In the genomic region with DNA sequence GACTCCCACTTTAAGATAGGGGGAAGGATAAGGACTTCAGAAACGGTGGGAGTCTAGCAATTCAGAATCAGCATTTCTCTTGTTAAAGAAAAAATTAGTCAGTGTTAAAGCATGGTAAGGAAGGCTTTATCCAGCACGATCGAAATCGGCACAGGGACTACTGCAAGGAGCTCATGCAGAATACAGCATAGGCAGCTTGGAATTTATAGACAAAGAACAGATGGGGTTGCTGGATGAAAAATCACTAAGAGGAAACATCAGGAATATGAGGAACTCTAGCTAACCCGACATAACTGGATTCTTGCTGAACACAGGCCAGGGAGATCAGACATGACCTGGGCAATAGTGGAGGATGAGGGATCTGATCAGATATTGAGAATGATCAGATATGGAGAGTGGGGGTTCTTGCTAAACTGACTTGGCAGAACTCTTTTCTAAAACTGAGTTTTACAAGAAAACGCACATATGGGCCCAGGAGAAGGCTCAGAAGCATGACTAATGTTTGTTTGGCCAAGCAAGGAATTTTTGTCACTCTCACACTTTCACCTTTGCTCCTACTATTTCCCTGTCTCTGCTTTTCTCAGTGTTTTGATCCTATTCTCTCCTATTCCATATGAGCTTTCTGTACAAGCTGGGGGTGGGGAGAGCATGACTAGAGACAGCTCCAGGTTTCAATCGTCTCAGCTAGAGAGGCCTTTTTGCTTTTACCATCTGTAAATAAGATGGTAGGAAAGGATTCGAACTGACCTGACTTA, we compare ENCODE assay signal across 23 cellular contexts. TPM values are rescaled to one million over a fixed set of nuclear protein-coding genes. Genes with fewer than 3 reads are reported as not detected.
A peak's percentile ranks its signal among the peaks of the same experiment; 100 is the strongest.
DNase-seq lines count a peak whose midpoint lies in the region; TF ChIP-seq lines count a peak whose summit lies in the region.
"Had no signal": no experiment of that assay in that cellular context is flagged by ENCODE, and none has a peak within 500 bp of the region (broad histone marks: within the 10 kb centered on the region; RNA-seq: fewer than 3 reads in every experiment).

No MANE protein-coding gene starts in this region.

- no peaks in the 10 kb centered on the region for H3K36me3 ChIP-seq in hepatocyte (replicated peaks; ENCODE audit: insufficient read depth, low read depth)
- H3K36me3 ChIP-seq: BE2C, right lobe of liver had no signal

- no peak overlapping the region for H2AFZ ChIP-seq in hepatocyte
- H2AFZ ChIP-seq: GM23248 had no signal

- H3K4me2 ChIP-seq in hepatocyte, result peak overlapping the region; percentile 44

- H3K79me2 ChIP-seq in hepatocyte, result no peaks in the 10 kb centered on the region

- no peak overlapping the region for H3K4me3 ChIP-seq in hepatocyte
- H3K4me3 ChIP-seq: GM23248, right lobe of liver had no signal

- H3K9me3 ChIP-seq in hepatocyte (ENCODE audit: low read depth), result no peaks in the 10 kb centered on the region
- H3K9me3 ChIP-seq: BE2C, right lobe of liver had no signal

- H3K27me3 Mint-ChIP-seq in progenitor cell of endocrine pancreas, result no peaks in the 10 kb centered on the region

- H3K9me3 Mint-ChIP-seq in progenitor cell of endocrine pancreas (ENCODE audit: low read depth), result no peaks in the 10 kb centered on the region
- H3K9me3 Mint-ChIP-seq: activated naive CD8-positive, alpha-beta T cell treated with anti-CD3 and anti-CD28 coated beads for 36 hours; activated T-helper 1 cell treated with anti-CD3 and anti-CD28 coated beads, Interleukin-12 subunit alpha, Interleukin-12 subunit beta, Interleukin-2, Interleukin-4 antibody, amounts not matched to agents 30 ng/mL and 10 ng/mL and 1 ng/mL, durations not matched to agents 14 hours and 24 hours and 36 hours had no signal

- peaks cover 10% of the 10 kb centered on the region for H3K4me1 ChIP-seq in hepatocyte (ENCODE audit: insufficient read depth)
- H3K4me1 ChIP-seq: BE2C had no signal

- H3K27me3 ChIP-seq in hepatocyte, result no peaks in the 10 kb centered on the region
- H3K27me3 ChIP-seq: right lobe of liver had no signal

- DNase-seq in NCI-H1694 treated with DMSO at 0.1 percent for 48 hours (lab: John Stamatoyannopoulos, UW) (peak; percentile 48), NCI-H1694 (lab: John Stamatoyannopoulos, UW) (no peak), M059J (ENCODE audit: low read depth) (peak; percentile 29), hepatocyte (ENCODE audit: low spot score) (peak; percentile 36), progenitor cell of endocrine pancreas (ENCODE audit: low spot score, unreplicated experiment) (no peak), NCI-H774 (lab: John Stamatoyannopoulos, UW) (no peak), DMS114 treated with DMSO at 0.1 percent for 48 hours (lab: John Stamatoyannopoulos, UW; ENCODE audit: unreplicated experiment) (no peak), cortex of kidney (lab: John Stamatoyannopoulos, UW) (no peak)
- DNase-seq: 8988T; activated CD4-positive, alpha-beta T cell treated with anti-CD3 and anti-CD28 coated beads for 36 hours; activated CD8-positive, alpha-beta memory T cell treated with anti-CD3 and anti-CD28 coated beads, Interleukin-2, amount 10 ng/mL, durations not matched to agents 7 days and 5 days; activated naive CD8-positive, alpha-beta T cell treated with anti-CD3 and anti-CD28 coated beads for 36 hours; BE2C; DMS153; glutamatergic neuron; GM23248; Karpas-422; NCI-H1048; NCI-H748 treated with DMSO at 0.1 percent for 48 hours; right lobe of liver; stimulated activated CD4-positive, alpha-beta T cell treated with anti-CD3 and anti-CD28 coated beads, Interleukin-15, amount 100 ng/mL, for 24 hours; substantia nigra had no signal

- H3K27ac ChIP-seq in hepatocyte, result peak overlapping the region; percentile 47
- H3K27ac ChIP-seq: GM23248, right lobe of liver had no signal

- 43% methylated on average over 8 of the region's 8 CpGs for WGBS in hepatocyte (ENCODE audit: low lambda C conversion rate, missing lambda C conversion rate)

- no peak overlapping the region for H3K4me3 Mint-ChIP-seq in progenitor cell of endocrine pancreas (ENCODE audit: low read depth)
- H3K4me3 Mint-ChIP-seq: activated CD4-positive, alpha-beta T cell treated with anti-CD3 and anti-CD28 coated beads for 36 hours; activated CD8-positive, alpha-beta memory T cell treated with anti-CD3 and anti-CD28 coated beads, Interleukin-2, amount 10 ng/mL, durations not matched to agents 7 days and 5 days; activated naive CD8-positive, alpha-beta T cell treated with anti-CD3 and anti-CD28 coated beads for 36 hours; activated T-helper 1 cell treated with anti-CD3 and anti-CD28 coated beads, Interleukin-12 subunit alpha, Interleukin-12 subunit beta, Interleukin-2, Interleukin-4 antibody, amounts not matched to agents 30 ng/mL and 10 ng/mL and 1 ng/mL, durations not matched to agents 14 hours and 24 hours and 36 hours had no signal

- no peak for TF ChIP-seq CTCF in hepatocyte (IDR thresholded peaks at IDR 0.05; ENCODE audit: poor library complexity)
- TF ChIP-seq CTCF in progenitor cell of endocrine pancreas (IDR thresholded peaks at IDR 0.05; ENCODE audit: unreplicated experiment), result no peak

- no peaks in the 10 kb centered on the region for H3K9me2 ChIP-seq in hepatocyte (replicated peaks; ENCODE audit: insufficient read depth)

- peak overlapping the region; percentile 76 for H3K27ac Mint-ChIP-seq in progenitor cell of endocrine pancreas
- H3K27ac Mint-ChIP-seq: activated CD4-positive, alpha-beta T cell treated with anti-CD3 and anti-CD28 coated beads for 36 hours; activated CD8-positive, alpha-beta memory T cell treated with anti-CD3 and anti-CD28 coated beads, Interleukin-2, amount 10 ng/mL, durations not matched to agents 7 days and 5 days; activated naive CD8-positive, alpha-beta T cell treated with anti-CD3 and anti-CD28 coated beads for 36 hours; activated T-helper 1 cell treated with anti-CD3 and anti-CD28 coated beads, Interleukin-12 subunit alpha, Interleukin-12 subunit beta, Interleukin-2, Interleukin-4 antibody, amounts not matched to agents 30 ng/mL and 10 ng/mL and 1 ng/mL, durations not matched to agents 14 hours and 24 hours and 36 hours had no signal

- H4K20me1 ChIP-seq in hepatocyte (ENCODE audit: insufficient read depth, poor library complexity, severe bottlenecking), result no peaks in the 10 kb centered on the region

- peaks cover 44% of the 10 kb centered on the region for H3K4me1 Mint-ChIP-seq in progenitor cell of endocrine pancreas (ENCODE audit: low read depth)

- H3K36me3 Mint-ChIP-seq in progenitor cell of endocrine pancreas (ENCODE audit: insufficient read depth), result no peaks in the 10 kb centered on the region
- H3K36me3 Mint-ChIP-seq: activated CD8-positive, alpha-beta memory T cell treated with anti-CD3 and anti-CD28 coated beads, Interleukin-2, amount 10 ng/mL, durations not matched to agents 7 days and 5 days; activated naive CD8-positive, alpha-beta T cell treated with anti-CD3 and anti-CD28 coated beads for 36 hours had no signal

RNA-seq across cellular contexts. Expression of a gene that starts 3.9 kb away (rescaled TPM):
- total RNA-seq in M059J (2014; rRNA removed; shearing (Covaris generic)), result 0.10 and 0.17 TPM in 2 replicates
- total RNA-seq in hepatocyte, result 4.2 and 5.8 TPM in 2 replicates
- polyA plus RNA-seq in hepatocyte, result 1.4 and 2.6 TPM in 2 replicates
- total RNA-seq in progenitor cell of endocrine pancreas, result 13.6 and 14.2 TPM in 2 replicates
- total RNA-seq: GM23248 had no signal
- polyA plus RNA-seq: GM23248 had no signal

RNA-seq across cellular contexts. Expression of a gene that starts 57.3 kb away (rescaled TPM):
- 1.5 and 1.7 TPM in 2 replicates for total RNA-seq in M059J (2014; rRNA removed; shearing (Covaris generic))
- total RNA-seq in hepatocyte (9.4 and 9.6 TPM in 2 replicates), progenitor cell of endocrine pancreas (4.4 and 5.3 TPM in 2 replicates)
- 4.9 and 6.4 TPM in 2 replicates for polyA plus RNA-seq in hepatocyte

Comparison
In these comparisons a context has a peak if more than half of its experiments do, and no peak if none do; other contexts are left out.
1. DNase-seq: peak in NCI-H1694 treated with DMSO at 0.1 percent for 48 hours (single experiment), M059J (single experiment) and hepatocyte (single experiment); none in NCI-H1694 (single experiment), progenitor cell of endocrine pancreas (single experiment), NCI-H774 (single experiment), DMS114 treated with DMSO at 0.1 percent for 48 hours (single experiment) and cortex of kidney (single experiment).